Comparison of ENCODE assay signal across 1 cellular context in genomic region chr12:123250471-123251383, GRCh38.
TF ChIP-seq lines count a peak whose summit lies in the region.

No MANE protein-coding gene starts in this region.

TF ChIP-seq in HepG2, 621 proteins besides CTCF, POLR2A, EP300 and RAD21:
- TF ChIP-seq ZNF264 (CRISPR knock-in tag; IDR thresholded peaks at IDR 0.05) (no peak), MXD1 (CRISPR knock-in tag; IDR thresholded peaks at IDR 0.05) (no peak), TRIM24 (CRISPR knock-in tag; IDR thresholded peaks at IDR 0.05) (no peak), GPBP1L1 (CRISPR knock-in tag; IDR thresholded peaks at IDR 0.05) (no peak), NFE2 (CRISPR knock-in tag; IDR thresholded peaks at IDR 0.05) (peak; percentile 72; the same call in 1 of the 2 replicates), STAG1 (CRISPR knock-in tag; IDR thresholded peaks at IDR 0.05) (no peak), ZNF776 (CRISPR knock-in tag; IDR thresholded peaks at IDR 0.05) (no peak), ZNF512B (CRISPR knock-in tag; IDR thresholded peaks at IDR 0.05; ENCODE audit: borderline replicate concordance) (no peak), LBX2 (CRISPR knock-in tag; IDR thresholded peaks at IDR 0.05; ENCODE audit: borderline replicate concordance) (no peak), TFAP4 (IDR thresholded peaks at IDR 0.05; ENCODE audit: borderline replicate concordance, low read depth) (peak; percentile 36; the same call in 1 of the 2 replicates), HHEX (CRISPR knock-in tag; IDR thresholded peaks at IDR 0.05) (no peak), ZKSCAN1 (IDR thresholded peaks at IDR 0.05; ENCODE audit: low read length) (no peak), AGO1 (IDR thresholded peaks at IDR 0.05; ENCODE audit: low read depth, low read length, poor library complexity, severe bottlenecking) (peak; percentile 83), AGO2 (optimal IDR thresholded peaks at IDR 0.05; ENCODE audit: low read depth, low read length) (peak; percentile 59), FOSL2 (CRISPR knock-in tag; IDR thresholded peaks at IDR 0.05) (peak; percentile 22; the same call in 1 of the 2 replicates), RBM22 (optimal IDR thresholded peaks at IDR 0.05; ENCODE audit: low read length) (peak; percentile 67), ZNF235 (CRISPR knock-in tag; IDR thresholded peaks at IDR 0.05; ENCODE audit: borderline replicate concordance) (no peak)
- TF ChIP-seq, protein P1, sequence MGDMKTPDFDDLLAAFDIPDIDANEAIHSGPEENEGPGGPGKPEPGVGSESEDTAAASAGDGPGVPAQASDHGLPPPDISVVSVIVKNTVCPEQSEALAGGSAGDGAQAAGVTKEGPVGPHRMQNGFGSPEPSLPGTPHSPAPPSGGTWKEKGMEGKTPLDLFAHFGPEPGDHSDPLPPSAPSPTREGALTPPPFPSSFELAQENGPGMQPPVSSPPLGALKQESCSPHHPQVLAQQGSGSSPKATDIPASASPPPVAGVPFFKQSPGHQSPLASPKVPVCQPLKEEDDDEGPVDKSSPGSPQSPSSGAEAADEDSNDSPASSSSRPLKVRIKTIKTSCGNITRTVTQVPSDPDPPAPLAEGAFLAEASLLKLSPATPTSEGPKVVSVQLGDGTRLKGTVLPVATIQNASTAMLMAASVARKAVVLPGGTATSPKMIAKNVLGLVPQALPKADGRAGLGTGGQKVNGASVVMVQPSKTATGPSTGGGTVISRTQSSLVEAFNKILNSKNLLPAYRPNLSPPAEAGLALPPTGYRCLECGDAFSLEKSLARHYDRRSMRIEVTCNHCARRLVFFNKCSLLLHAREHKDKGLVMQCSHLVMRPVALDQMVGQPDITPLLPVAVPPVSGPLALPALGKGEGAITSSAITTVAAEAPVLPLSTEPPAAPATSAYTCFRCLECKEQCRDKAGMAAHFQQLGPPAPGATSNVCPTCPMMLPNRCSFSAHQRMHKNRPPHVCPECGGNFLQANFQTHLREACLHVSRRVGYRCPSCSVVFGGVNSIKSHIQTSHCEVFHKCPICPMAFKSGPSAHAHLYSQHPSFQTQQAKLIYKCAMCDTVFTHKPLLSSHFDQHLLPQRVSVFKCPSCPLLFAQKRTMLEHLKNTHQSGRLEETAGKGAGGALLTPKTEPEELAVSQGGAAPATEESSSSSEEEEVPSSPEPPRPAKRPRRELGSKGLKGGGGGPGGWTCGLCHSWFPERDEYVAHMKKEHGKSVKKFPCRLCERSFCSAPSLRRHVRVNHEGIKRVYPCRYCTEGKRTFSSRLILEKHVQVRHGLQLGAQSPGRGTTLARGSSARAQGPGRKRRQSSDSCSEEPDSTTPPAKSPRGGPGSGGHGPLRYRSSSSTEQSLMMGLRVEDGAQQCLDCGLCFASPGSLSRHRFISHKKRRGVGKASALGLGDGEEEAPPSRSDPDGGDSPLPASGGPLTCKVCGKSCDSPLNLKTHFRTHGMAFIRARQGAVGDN (CRISPR knock-in tag; IDR thresholded peaks at IDR 0.05): peak; percentile 48
- TF ChIP-seq, protein P2, sequence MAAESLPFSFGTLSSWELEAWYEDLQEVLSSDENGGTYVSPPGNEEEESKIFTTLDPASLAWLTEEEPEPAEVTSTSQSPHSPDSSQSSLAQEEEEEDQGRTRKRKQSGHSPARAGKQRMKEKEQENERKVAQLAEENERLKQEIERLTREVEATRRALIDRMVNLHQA (CRISPR knock-in tag; IDR thresholded peaks at IDR 0.05): no peak
- TF ChIP-seq, protein P3, sequence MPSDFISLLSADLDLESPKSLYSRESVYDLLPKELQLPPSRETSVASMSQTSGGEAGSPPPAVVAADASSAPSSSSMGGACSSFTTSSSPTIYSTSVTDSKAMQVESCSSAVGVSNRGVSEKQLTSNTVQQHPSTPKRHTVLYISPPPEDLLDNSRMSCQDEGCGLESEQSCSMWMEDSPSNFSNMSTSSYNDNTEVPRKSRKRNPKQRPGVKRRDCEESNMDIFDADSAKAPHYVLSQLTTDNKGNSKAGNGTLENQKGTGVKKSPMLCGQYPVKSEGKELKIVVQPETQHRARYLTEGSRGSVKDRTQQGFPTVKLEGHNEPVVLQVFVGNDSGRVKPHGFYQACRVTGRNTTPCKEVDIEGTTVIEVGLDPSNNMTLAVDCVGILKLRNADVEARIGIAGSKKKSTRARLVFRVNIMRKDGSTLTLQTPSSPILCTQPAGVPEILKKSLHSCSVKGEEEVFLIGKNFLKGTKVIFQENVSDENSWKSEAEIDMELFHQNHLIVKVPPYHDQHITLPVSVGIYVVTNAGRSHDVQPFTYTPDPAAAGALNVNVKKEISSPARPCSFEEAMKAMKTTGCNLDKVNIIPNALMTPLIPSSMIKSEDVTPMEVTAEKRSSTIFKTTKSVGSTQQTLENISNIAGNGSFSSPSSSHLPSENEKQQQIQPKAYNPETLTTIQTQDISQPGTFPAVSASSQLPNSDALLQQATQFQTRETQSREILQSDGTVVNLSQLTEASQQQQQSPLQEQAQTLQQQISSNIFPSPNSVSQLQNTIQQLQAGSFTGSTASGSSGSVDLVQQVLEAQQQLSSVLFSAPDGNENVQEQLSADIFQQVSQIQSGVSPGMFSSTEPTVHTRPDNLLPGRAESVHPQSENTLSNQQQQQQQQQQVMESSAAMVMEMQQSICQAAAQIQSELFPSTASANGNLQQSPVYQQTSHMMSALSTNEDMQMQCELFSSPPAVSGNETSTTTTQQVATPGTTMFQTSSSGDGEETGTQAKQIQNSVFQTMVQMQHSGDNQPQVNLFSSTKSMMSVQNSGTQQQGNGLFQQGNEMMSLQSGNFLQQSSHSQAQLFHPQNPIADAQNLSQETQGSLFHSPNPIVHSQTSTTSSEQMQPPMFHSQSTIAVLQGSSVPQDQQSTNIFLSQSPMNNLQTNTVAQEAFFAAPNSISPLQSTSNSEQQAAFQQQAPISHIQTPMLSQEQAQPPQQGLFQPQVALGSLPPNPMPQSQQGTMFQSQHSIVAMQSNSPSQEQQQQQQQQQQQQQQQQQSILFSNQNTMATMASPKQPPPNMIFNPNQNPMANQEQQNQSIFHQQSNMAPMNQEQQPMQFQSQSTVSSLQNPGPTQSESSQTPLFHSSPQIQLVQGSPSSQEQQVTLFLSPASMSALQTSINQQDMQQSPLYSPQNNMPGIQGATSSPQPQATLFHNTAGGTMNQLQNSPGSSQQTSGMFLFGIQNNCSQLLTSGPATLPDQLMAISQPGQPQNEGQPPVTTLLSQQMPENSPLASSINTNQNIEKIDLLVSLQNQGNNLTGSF (CRISPR knock-in tag; IDR thresholded peaks at IDR 0.05): no peak
TF ChIP-seq in HepG2: peak in this region for 7.
